Comparison of ENCODE assay signal across 15 cellular contexts in genomic region chr2:101861382-101861781, GRCh38.
A peak's percentile ranks its signal among the peaks of the same experiment; 100 is the strongest.
DNase-seq lines count a peak whose midpoint lies in the region; ATAC-seq and TF ChIP-seq lines count a peak whose summit lies in the region.
"Had no signal": no experiment of that assay in that cellular context is flagged by ENCODE, and none has a peak within 500 bp of the region (broad histone marks: within the 10 kb centered on the region; RNA-seq: fewer than 3 reads in every experiment).

No MANE protein-coding gene starts in this region.

- H4K20me1 ChIP-seq in GM23338 (replicated peaks; ENCODE audit: insufficient read depth) (peaks cover 5% of the 10 kb centered on the region; the same call in 1 of the 2 replicates), neural progenitor cell (ENCODE audit: low read depth) (peaks cover 6% of the 10 kb centered on the region), OCI-LY7 (ENCODE audit: insufficient read depth, low read length) (0 out of 2 replicates have a peak, but pooled peaks cover 7% of the 10 kb centered on the region)

- H3F3A ChIP-seq in GM23338 (replicated peaks; ENCODE audit: low read depth) (no peaks in the 10 kb centered on the region), neural progenitor cell (ENCODE audit: low read depth) (no peaks in the 10 kb centered on the region)

- H3K9me2 ChIP-seq in GM23338 (ENCODE audit: insufficient read depth) (no peaks in the 10 kb centered on the region), OCI-LY7 (ENCODE audit: insufficient read depth, low read length) (no peaks in the 10 kb centered on the region)

- 91 to 99% methylated on average over 4 of the region's 4 CpGs for WGBS in endodermal cell (ENCODE audit: insufficient coverage in 1 of 2, insufficient read length in 1 of 2), 2 experiments
- 94 to 96% methylated on average over 4 of the region's 4 CpGs for WGBS in sigmoid colon, 2 donors

- H3K4me1 ChIP-seq in GM23338 (ENCODE audit: insufficient read depth) = no peaks in the 10 kb centered on the region; the same call in 1 of the 2 replicates
- H3K4me1 ChIP-seq in endodermal cell (ENCODE audit: control insufficient read depth, insufficient read depth, low read length) = no peaks in the 10 kb centered on the region
- no peaks in the 10 kb centered on the region for H3K4me1 ChIP-seq in neural progenitor cell
- no peaks in the 10 kb centered on the region for H3K4me1 ChIP-seq in OCI-LY7 (ENCODE audit: insufficient read depth, low read length, poor library complexity, severe bottlenecking)
- H3K4me1 ChIP-seq in sigmoid colon = no peaks in the 10 kb centered on the region
- no peaks in the 10 kb centered on the region for H3K4me1 ChIP-seq in upper lobe of right lung
- H3K4me1 ChIP-seq: BLaER1 had no signal

- no peak for TF ChIP-seq CTCF in GM23338 (conservative IDR thresholded peaks at IDR 0.05; ENCODE audit: low read depth in 2 of 2)
- no peak for TF ChIP-seq CTCF in endodermal cell (conservative IDR thresholded peaks at IDR 0.05)
- TF ChIP-seq CTCF in neural progenitor cell (IDR thresholded peaks at IDR 0.05) = no peak
- no peak for TF ChIP-seq CTCF in OCI-LY7 (conservative IDR thresholded peaks at IDR 0.05; ENCODE audit: low read length)
- TF ChIP-seq CTCF in sigmoid colon (IDR thresholded peaks at IDR 0.05) = no peak
- no peak for TF ChIP-seq CTCF in upper lobe of right lung (IDR thresholded peaks at IDR 0.05)

- H3K4me3 Mint-ChIP-seq in activated T-cell treated with anti-CD3 and anti-CD28 coated beads, Interleukin-2, amount 50 U/mL, for 24 hours = no peak overlapping the region
- H3K4me3 Mint-ChIP-seq in GM23338 (no peak overlapping the region), endodermal cell (no peak overlapping the region), neural progenitor cell (no peak overlapping the region)

- no peaks in the 10 kb centered on the region for H3K9me3 Mint-ChIP-seq in activated T-cell treated with anti-CD3 and anti-CD28 coated beads, Interleukin-2, amount 50 U/mL, for 24 hours
- H3K9me3 Mint-ChIP-seq in GM23338 = no peaks in the 10 kb centered on the region
- no peaks in the 10 kb centered on the region for H3K9me3 Mint-ChIP-seq in endodermal cell
- no peaks in the 10 kb centered on the region for H3K9me3 Mint-ChIP-seq in neural progenitor cell

- H3K9me3 ChIP-seq in endodermal cell (ENCODE audit: control insufficient read depth, low read length) (no peaks in the 10 kb centered on the region), neural progenitor cell (ENCODE audit: low read depth) (no peaks in the 10 kb centered on the region), OCI-LY7 (ENCODE audit: low read length) (no peaks in the 10 kb centered on the region), sigmoid colon (no peaks in the 10 kb centered on the region), upper lobe of right lung (no peaks in the 10 kb centered on the region)
- H3K9me3 ChIP-seq: BLaER1, Caco-2 had no signal

- BruUV-seq in OCI-LY7 (replicated peaks; lab: Mats Ljungman, UMichigan) = no TSS peak

- H3K27ac ChIP-seq in GM23338 (ENCODE audit: low read depth) = no peak overlapping the region
- no peak overlapping the region for H3K27ac ChIP-seq in endodermal cell (ENCODE audit: low read depth, low read length)
- no peak overlapping the region for H3K27ac ChIP-seq in neural progenitor cell
- no peak overlapping the region for H3K27ac ChIP-seq in OCI-LY7 (ENCODE audit: low read depth, low read length, poor library complexity, severe bottlenecking)
- no peak overlapping the region for H3K27ac ChIP-seq in sigmoid colon
- H3K27ac ChIP-seq in upper lobe of right lung = no peak overlapping the region
- H3K27ac ChIP-seq: BLaER1 had no signal

- H3K4me3 ChIP-seq in GM23338 = no peak overlapping the region
- no peak overlapping the region for H3K4me3 ChIP-seq in endodermal cell (ENCODE audit: low read length)
- H3K4me3 ChIP-seq in neural progenitor cell = no peak overlapping the region
- H3K4me3 ChIP-seq in OCI-LY7 (ENCODE audit: low read depth, low read length, poor library complexity, severe bottlenecking) = no peak overlapping the region
- no peak overlapping the region for H3K4me3 ChIP-seq in sigmoid colon
- no peak overlapping the region for H3K4me3 ChIP-seq in upper lobe of right lung
- H3K4me3 ChIP-seq: BLaER1 had no signal

- intact Hi-C loops in OCI-LY7 (cut with micrococcal nuclease; ENCODE audit: unreplicated experiment) (no loop called here), sigmoid colon (cut with DNase I) (no loop called here), upper lobe of right lung (cut with DNase I) (no loop called here)

- CTCF ChIA-PET in OCI-LY7 (lab: Charles Lee; ENCODE audit: unreplicated experiment) = no interaction called here

- no peak overlapping the region for H2AFZ ChIP-seq in GM23338
- H2AFZ ChIP-seq in neural progenitor cell (replicated peaks) = no peak overlapping the region
- H2AFZ ChIP-seq in OCI-LY7 (ENCODE audit: low read length) = no peak overlapping the region

- ATAC-seq in GM23338 (no peak), upper lobe of right lung (no peak)
- ATAC-seq: HCT116 had no signal

- TF ChIP-seq EP300 in sigmoid colon (IDR thresholded peaks at IDR 0.05) = no peak

- POLR2A ChIA-PET in OCI-LY7 (lab: Charles Lee) = no interaction called here

- H3K79me2 ChIP-seq in GM23338 (replicated peaks; ENCODE audit: insufficient read depth) = no peaks in the 10 kb centered on the region
- H3K79me2 ChIP-seq in neural progenitor cell (ENCODE audit: low read depth) = peaks cover 6% of the 10 kb centered on the region
- no peaks in the 10 kb centered on the region for H3K79me2 ChIP-seq in OCI-LY7 (ENCODE audit: insufficient read depth, low read depth, low read length)

- H3K27me3 ChIP-seq in GM23338 (ENCODE audit: insufficient read depth) (no peaks in the 10 kb centered on the region), endodermal cell (ENCODE audit: control insufficient read depth, insufficient read depth, low read length, poor library complexity, severe bottlenecking) (no peaks in the 10 kb centered on the region), neural progenitor cell (no peaks in the 10 kb centered on the region), sigmoid colon (no peaks in the 10 kb centered on the region), upper lobe of right lung (no peaks in the 10 kb centered on the region)
- H3K27me3 ChIP-seq: BLaER1 had no signal

- TF ChIP-seq POLR2A in sigmoid colon (IDR thresholded peaks at IDR 0.05) = no peak

- no peak overlapping the region for H3K4me2 ChIP-seq in GM23338
- no peak overlapping the region for H3K4me2 ChIP-seq in neural progenitor cell
- H3K4me2 ChIP-seq in OCI-LY7 (ENCODE audit: low read length) = no peak overlapping the region
- H3K4me2 ChIP-seq: BLaER1 had no signal

- H3K27me3 Mint-ChIP-seq in activated T-cell treated with anti-CD3 and anti-CD28 coated beads, Interleukin-2, amount 50 U/mL, for 24 hours = no peaks in the 10 kb centered on the region
- H3K27me3 Mint-ChIP-seq in GM23338 (ENCODE audit: insufficient read depth, low read depth, poor library complexity) = peaks cover 3% of the 10 kb centered on the region
- no peaks in the 10 kb centered on the region for H3K27me3 Mint-ChIP-seq in endodermal cell (ENCODE audit: insufficient read depth)
- no peaks in the 10 kb centered on the region for H3K27me3 Mint-ChIP-seq in neural progenitor cell (ENCODE audit: insufficient read depth, low read depth)

- H3K36me3 Mint-ChIP-seq in activated T-cell treated with anti-CD3 and anti-CD28 coated beads, Interleukin-2, amount 50 U/mL, for 24 hours (ENCODE audit: low read depth) = peaks cover 85% of the 10 kb centered on the region
- peaks cover 53% of the 10 kb centered on the region for H3K36me3 Mint-ChIP-seq in GM23338 (ENCODE audit: low read depth)
- peaks cover 57% of the 10 kb centered on the region for H3K36me3 Mint-ChIP-seq in endodermal cell (ENCODE audit: low read depth)
- H3K36me3 Mint-ChIP-seq in neural progenitor cell = peaks cover 38% of the 10 kb centered on the region

- H3K4me1 Mint-ChIP-seq in activated T-cell treated with anti-CD3 and anti-CD28 coated beads, Interleukin-2, amount 50 U/mL, for 24 hours (ENCODE audit: low read depth) = peaks cover 11% of the 10 kb centered on the region
- peaks cover 18% of the 10 kb centered on the region for H3K4me1 Mint-ChIP-seq in GM23338
- H3K4me1 Mint-ChIP-seq in endodermal cell = peaks cover 7% of the 10 kb centered on the region
- H3K4me1 Mint-ChIP-seq in neural progenitor cell = peaks cover 14% of the 10 kb centered on the region

- peaks cover 27% of the 10 kb centered on the region for H3K36me3 ChIP-seq in GM23338 (ENCODE audit: insufficient read depth)
- peaks cover 84% of the 10 kb centered on the region for H3K36me3 ChIP-seq in endodermal cell (ENCODE audit: control insufficient read depth, insufficient read depth, low read length)
- peaks cover 26% of the 10 kb centered on the region for H3K36me3 ChIP-seq in neural progenitor cell
- H3K36me3 ChIP-seq in OCI-LY7 (ENCODE audit: insufficient read depth, low read length) = peaks cover 90% of the 10 kb centered on the region
- H3K36me3 ChIP-seq in sigmoid colon = peaks cover 3 to 82% (median 24%) of the 10 kb centered on the region in 4 donors
- H3K36me3 ChIP-seq in upper lobe of right lung = peaks cover 92% of the 10 kb centered on the region

- H3K9ac ChIP-seq in endodermal cell (ENCODE audit: extremely low read depth, low read length, poor library complexity, severe bottlenecking) (no peak overlapping the region), neural progenitor cell (no peak overlapping the region)
- H3K9ac ChIP-seq: BLaER1 had no signal

- H3K27ac Mint-ChIP-seq in activated T-cell treated with anti-CD3 and anti-CD28 coated beads, Interleukin-2, amount 50 U/mL, for 24 hours = peak overlapping the region; percentile 66
- 0 out of 2 replicates have a peak overlapping the region, but pooled peaks have one; percentile 42 for H3K27ac Mint-ChIP-seq in GM23338
- peak overlapping the region; percentile 52 for H3K27ac Mint-ChIP-seq in endodermal cell
- peak overlapping the region; percentile 69 for H3K27ac Mint-ChIP-seq in neural progenitor cell

- no peak for DNase-seq in activated T-cell treated with anti-CD3 and anti-CD28 coated beads, Interleukin-2, amount 50 U/mL, for 24 hours
- no peak for DNase-seq in activated T-cell treated with anti-CD3 and anti-CD28 coated beads, Interleukin-2, amount 50 U/mL, for 1 hour
- no peak for DNase-seq in GM23338 (ENCODE audit: low spot score)
- no peak for DNase-seq in endodermal cell
- no peak for DNase-seq in neural progenitor cell (ENCODE audit: low spot score)
- no peak for DNase-seq in OCI-LY7 (ENCODE audit: low spot score)
- DNase-seq in sigmoid colon = no peak
- no peak for DNase-seq in upper lobe of right lung
- DNase-seq: 8988T, Caco-2, Karpas-422, NCI-H187 treated with DMSO at 0.1 percent for 48 hours, NCI-H2171 had no signal
